In the genomic region with DNA sequence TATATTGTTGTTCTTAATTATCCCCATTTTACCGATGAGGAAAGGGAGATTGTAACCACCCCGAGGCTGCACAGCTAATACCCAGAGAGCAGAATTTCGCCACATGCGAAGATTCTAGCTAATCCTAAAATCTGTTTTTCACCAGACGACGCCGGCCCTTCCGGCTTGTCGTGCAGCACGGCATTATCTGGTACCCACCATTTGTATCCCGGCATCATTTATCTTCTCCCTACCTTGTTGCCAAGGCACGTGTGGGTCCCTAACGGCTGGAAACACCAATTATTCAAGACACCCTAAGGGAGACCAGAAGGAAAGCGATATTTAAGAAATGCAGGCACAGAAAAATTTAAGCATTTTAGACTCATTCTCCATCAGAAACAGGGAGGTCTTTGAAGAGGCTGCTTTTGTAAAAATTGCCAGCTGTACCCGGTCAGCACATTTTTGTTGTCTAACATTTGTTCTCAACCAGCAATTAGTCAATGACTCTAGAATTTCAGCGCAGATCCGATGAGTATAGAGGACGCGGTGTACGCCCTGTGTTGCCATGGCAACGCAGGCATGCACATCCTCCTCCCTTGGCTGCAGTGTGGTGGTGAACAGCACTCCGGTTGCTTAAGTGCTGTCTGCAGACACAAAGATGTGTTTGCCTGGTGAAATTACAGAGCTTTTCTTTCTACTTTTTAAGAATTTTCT, we compare ENCODE assay signal across 1 cellular context.
TF ChIP-seq lines count a peak whose summit lies in the region.

No MANE protein-coding gene starts in this region.

TF ChIP-seq in GM23338, 12 proteins besides CTCF, POLR2A, EP300 and RAD21 (continued from another document):
- TF ChIP-seq, protein P1, sequence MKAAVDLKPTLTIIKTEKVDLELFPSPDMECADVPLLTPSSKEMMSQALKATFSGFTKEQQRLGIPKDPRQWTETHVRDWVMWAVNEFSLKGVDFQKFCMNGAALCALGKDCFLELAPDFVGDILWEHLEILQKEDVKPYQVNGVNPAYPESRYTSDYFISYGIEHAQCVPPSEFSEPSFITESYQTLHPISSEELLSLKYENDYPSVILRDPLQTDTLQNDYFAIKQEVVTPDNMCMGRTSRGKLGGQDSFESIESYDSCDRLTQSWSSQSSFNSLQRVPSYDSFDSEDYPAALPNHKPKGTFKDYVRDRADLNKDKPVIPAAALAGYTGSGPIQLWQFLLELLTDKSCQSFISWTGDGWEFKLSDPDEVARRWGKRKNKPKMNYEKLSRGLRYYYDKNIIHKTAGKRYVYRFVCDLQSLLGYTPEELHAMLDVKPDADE (IDR thresholded peaks at IDR 0.05): no peak
- no peak for TF ChIP-seq EZH2 (IDR thresholded peaks at IDR 0.05; ENCODE audit: low read depth, unreplicated experiment)
- TF ChIP-seq ZNF331 (CRISPR knock-in tag; IDR thresholded peaks at IDR 0.05; ENCODE audit: low read depth): no peak
- TF ChIP-seq, protein P2, sequence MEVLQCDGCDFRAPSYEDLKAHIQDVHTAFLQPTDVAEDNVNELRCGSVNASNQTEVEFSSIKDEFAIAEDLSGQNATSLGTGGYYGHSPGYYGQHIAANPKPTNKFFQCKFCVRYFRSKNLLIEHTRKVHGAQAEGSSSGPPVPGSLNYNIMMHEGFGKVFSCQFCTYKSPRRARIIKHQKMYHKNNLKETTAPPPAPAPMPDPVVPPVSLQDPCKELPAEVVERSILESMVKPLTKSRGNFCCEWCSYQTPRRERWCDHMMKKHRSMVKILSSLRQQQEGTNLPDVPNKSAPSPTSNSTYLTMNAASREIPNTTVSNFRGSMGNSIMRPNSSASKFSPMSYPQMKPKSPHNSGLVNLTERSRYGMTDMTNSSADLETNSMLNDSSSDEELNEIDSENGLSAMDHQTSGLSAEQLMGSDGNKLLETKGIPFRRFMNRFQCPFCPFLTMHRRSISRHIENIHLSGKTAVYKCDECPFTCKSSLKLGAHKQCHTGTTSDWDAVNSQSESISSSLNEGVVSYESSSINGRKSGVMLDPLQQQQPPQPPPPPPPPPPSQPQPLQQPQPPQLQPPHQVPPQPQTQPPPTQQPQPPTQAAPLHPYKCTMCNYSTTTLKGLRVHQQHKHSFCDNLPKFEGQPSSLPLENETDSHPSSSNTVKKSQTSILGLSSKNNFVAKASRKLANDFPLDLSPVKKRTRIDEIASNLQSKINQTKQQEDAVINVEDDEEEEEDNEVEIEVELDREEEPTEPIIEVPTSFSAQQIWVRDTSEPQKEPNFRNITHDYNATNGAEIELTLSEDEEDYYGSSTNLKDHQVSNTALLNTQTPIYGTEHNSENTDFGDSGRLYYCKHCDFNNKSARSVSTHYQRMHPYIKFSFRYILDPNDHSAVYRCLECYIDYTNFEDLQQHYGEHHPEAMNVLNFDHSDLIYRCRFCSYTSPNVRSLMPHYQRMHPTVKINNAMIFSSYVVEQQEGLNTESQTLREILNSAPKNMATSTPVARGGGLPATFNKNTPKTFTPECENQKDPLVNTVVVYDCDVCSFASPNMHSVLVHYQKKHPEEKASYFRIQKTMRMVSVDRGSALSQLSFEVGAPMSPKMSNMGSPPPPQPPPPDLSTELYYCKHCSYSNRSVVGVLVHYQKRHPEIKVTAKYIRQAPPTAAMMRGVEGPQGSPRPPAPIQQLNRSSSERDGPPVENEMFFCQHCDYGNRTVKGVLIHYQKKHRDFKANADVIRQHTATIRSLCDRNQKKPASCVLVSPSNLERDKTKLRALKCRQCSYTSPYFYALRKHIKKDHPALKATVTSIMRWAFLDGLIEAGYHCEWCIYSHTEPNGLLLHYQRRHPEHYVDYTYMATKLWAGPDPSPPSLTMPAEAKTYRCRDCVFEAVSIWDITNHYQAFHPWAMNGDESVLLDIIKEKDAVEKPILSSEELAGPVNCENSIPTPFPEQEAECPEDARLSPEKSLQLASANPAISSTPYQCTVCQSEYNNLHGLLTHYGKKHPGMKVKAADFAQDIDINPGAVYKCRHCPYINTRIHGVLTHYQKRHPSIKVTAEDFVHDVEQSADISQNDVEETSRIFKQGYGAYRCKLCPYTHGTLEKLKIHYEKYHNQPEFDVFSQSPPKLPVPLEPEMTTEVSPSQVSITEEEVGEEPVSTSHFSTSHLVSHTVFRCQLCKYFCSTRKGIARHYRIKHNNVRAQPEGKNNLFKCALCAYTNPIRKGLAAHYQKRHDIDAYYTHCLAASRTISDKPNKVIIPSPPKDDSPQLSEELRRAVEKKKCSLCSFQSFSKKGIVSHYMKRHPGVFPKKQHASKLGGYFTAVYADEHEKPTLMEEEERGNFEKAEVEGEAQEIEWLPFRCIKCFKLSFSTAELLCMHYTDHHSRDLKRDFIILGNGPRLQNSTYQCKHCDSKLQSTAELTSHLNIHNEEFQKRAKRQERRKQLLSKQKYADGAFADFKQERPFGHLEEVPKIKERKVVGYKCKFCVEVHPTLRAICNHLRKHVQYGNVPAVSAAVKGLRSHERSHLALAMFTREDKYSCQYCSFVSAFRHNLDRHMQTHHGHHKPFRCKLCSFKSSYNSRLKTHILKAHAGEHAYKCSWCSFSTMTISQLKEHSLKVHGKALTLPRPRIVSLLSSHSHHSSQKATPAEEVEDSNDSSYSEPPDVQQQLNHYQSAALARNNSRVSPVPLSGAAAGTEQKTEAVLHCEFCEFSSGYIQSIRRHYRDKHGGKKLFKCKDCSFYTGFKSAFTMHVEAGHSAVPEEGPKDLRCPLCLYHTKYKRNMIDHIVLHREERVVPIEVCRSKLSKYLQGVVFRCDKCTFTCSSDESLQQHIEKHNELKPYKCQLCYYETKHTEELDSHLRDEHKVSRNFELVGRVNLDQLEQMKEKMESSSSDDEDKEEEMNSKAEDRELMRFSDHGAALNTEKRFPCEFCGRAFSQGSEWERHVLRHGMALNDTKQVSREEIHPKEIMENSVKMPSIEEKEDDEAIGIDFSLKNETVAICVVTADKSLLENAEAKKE (CRISPR knock-in tag; IDR thresholded peaks at IDR 0.05): no peak
- no peak for TF ChIP-seq POLR2AphosphoS5 (IDR thresholded peaks at IDR 0.05; ENCODE audit: low read depth)
- no peak for TF ChIP-seq EZH2phosphoT487 (IDR thresholded peaks at IDR 0.05; ENCODE audit: unreplicated experiment)
